8 cellular contexts compared by ENCODE assay signal in genomic region chr2:40244251-40245010, GRCh38.
DNase-seq lines count a peak whose midpoint lies in the region; ATAC-seq, FAIRE-seq and TF ChIP-seq lines count a peak whose summit lies in the region.

No MANE protein-coding gene starts in this region.

- H3K9me3 ChIP-seq in BLaER1 = peaks cover 11% of the 10 kb centered on the region

- H3K9me3 Mint-ChIP-seq in type B pancreatic cell = peaks cover 5% of the 10 kb centered on the region

- no peak for DNase-seq in GM18507 (ENCODE audit: extremely low spot score, insufficient read length, low read depth)
- peak; percentile 15 for DNase-seq in NCI-H526 treated with DMSO at 0.1 percent for 48 hours (lab: John Stamatoyannopoulos, UW)
- DNase-seq in bronchial epithelial cell (ENCODE audit: low read depth) = peak; percentile 56
- DNase-seq in kidney tubule cell (ENCODE audit: low spot score) = peak; percentile 67
- no peak for DNase-seq in type B pancreatic cell (ENCODE audit: extremely low spot score, unreplicated experiment)
- no peak for DNase-seq in stimulated activated CD4-positive, alpha-beta T cell treated with anti-CD3 and anti-CD28 coated beads, Interleukin-2, amount 100 ng/mL, for 48 hours

- H4K20me1 ChIP-seq in BLaER1 = no peaks in the 10 kb centered on the region

- ATAC-seq in HG03342 (IDR thresholded peaks at IDR 0.05; ENCODE audit: unreplicated experiment) = peak; percentile 77

- H3K9ac ChIP-seq in BLaER1 = peak overlapping the region; percentile 59; the same call in 1 of the 2 replicates

- H3K4me3 ChIP-seq in BLaER1 (no peak overlapping the region), bronchial epithelial cell (ENCODE audit: low read depth, low read length) (no peak overlapping the region)

- H3K27ac ChIP-seq in BLaER1 = peak overlapping the region; percentile 69

- FAIRE-seq in GM18507 (lab: Jason Lieb, UNC) (peak; percentile 66), bronchial epithelial cell (lab: Jason Lieb, UNC) (no peak)

- TF ChIP-seq CTCF in bronchial epithelial cell (IDR thresholded peaks at IDR 0.05; ENCODE audit: insufficient read depth, low read length, severe bottlenecking) (peak; percentile 72), type B pancreatic cell (conservative IDR thresholded peaks at IDR 0.05) (peak; percentile 63)

- H3K27me3 ChIP-seq in BLaER1 (no peaks in the 10 kb centered on the region), bronchial epithelial cell (ENCODE audit: control insufficient read depth, insufficient read depth, low read length) (no peaks in the 10 kb centered on the region)

- H3K27ac Mint-ChIP-seq in type B pancreatic cell = no peak overlapping the region

- no peaks in the 10 kb centered on the region for H3K36me3 Mint-ChIP-seq in type B pancreatic cell

- peaks cover 28% of the 10 kb centered on the region for H3K4me1 Mint-ChIP-seq in type B pancreatic cell (ENCODE audit: unreplicated experiment)

- H3K27me3 Mint-ChIP-seq in type B pancreatic cell = no peaks in the 10 kb centered on the region

- H3K36me3 ChIP-seq in BLaER1 (no peaks in the 10 kb centered on the region), bronchial epithelial cell (ENCODE audit: control insufficient read depth, insufficient read depth, low read length) (no peaks in the 10 kb centered on the region)

- H3K4me3 Mint-ChIP-seq in type B pancreatic cell = no peak overlapping the region

- peak overlapping the region; percentile 80 for H3K4me2 ChIP-seq in BLaER1

- H3K4me1 ChIP-seq in BLaER1 = peaks cover 62% of the 10 kb centered on the region

Comparison
In these comparisons a context has a peak if more than half of its experiments do, and no peak if none do; other contexts are left out.
1. DNase-seq: peak in NCI-H526 treated with DMSO at 0.1 percent for 48 hours (single experiment), bronchial epithelial cell (single experiment) and kidney tubule cell (single experiment); none in GM18507 (single experiment), type B pancreatic cell (single experiment) and stimulated activated CD4-positive, alpha-beta T cell treated with anti-CD3 and anti-CD28 coated beads, Interleukin-2, amount 100 ng/mL, for 48 hours (0 of 2).